In the genomic region with DNA sequence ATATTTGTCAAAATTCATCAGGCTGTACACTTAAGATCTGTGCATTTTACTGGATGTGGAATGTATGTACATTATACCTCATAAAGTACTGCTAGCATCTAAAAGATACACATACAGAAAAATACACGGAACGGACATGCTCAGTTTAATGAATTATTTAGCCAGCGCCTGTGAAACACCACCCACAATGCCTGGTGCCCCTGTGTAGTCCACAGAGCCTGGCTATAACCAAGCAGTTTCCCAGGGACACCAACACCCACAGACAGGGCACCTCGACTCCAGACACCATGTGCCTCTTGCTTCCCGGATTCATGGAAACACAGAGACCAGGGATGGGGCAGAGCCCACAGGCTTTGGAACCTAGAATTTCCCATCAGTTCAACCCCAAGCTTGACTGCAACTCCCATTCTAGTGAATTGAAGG, we compare ENCODE assay signal across 8 cellular contexts. TPM values are rescaled to one million over a fixed set of nuclear protein-coding genes. Genes with fewer than 3 reads are reported as not detected.
DNase-seq lines count a peak whose midpoint lies in the region; ATAC-seq and TF ChIP-seq lines count a peak whose summit lies in the region.

No MANE protein-coding gene starts in this region.

- H4K20me1 ChIP-seq in neural cell (ENCODE audit: insufficient read depth) (no peaks in the 10 kb centered on the region), MM.1S (ENCODE audit: insufficient read depth, low read length) (no peaks in the 10 kb centered on the region)

- peak overlapping the region in 1 of 4 donors; percentile 37 for H3K4me3 ChIP-seq in adrenal gland
- H3K4me3 ChIP-seq in neural cell (ENCODE audit: low read length): peak overlapping the region; percentile 54
- no peak overlapping the region for H3K4me3 ChIP-seq in MM.1S (ENCODE audit: low read length)

- intact Hi-C loops in adrenal gland (cut with DNase I): no loop called here

- 39 to 58% (median 45%) methylated on average over 5 of the region's 5 CpGs for WGBS in adrenal gland, 4 donors

- no peak for TF ChIP-seq RAD21 in neural cell (conservative IDR thresholded peaks at IDR 0.05)

- H3K9me2 ChIP-seq in neural cell (ENCODE audit: insufficient read depth, low read length) (no peaks in the 10 kb centered on the region), MM.1S (replicated peaks; ENCODE audit: insufficient read depth, low read length) (no peaks in the 10 kb centered on the region)

- H3K27ac ChIP-seq in adrenal gland: peak overlapping the region; percentile 5 to 94 (median 67)
- peak overlapping the region; percentile 67 for H3K27ac ChIP-seq in neural cell (ENCODE audit: low read length)
- H3K27ac ChIP-seq in MM.1S (ENCODE audit: low read length): no peak overlapping the region

- TF ChIP-seq CTCF in GM10248 (IDR thresholded peaks at IDR 0.05; ENCODE audit: control extremely low read depth, extremely low read depth, low read depth, missing control alignments): no peak
- TF ChIP-seq CTCF in adrenal gland (IDR thresholded peaks at IDR 0.05): no peak
- TF ChIP-seq CTCF in neural cell (IDR thresholded peaks at IDR 0.05; ENCODE audit: poor library complexity, severe bottlenecking): no peak
- no peak for TF ChIP-seq CTCF in MM.1S (IDR thresholded peaks at IDR 0.05; ENCODE audit: low read length)

- CTCF ChIA-PET in GM10248 (lab: Yijun Ruan, JAX): interaction anchor here (1.1 to 6.2 kb wide), 3 partner anchors 9 to 17 kb away, joined by 4 to 30 read pairs (median 5); partner anchors contain the start of gene ARMC12

- no peak for TF ChIP-seq POLR2A in adrenal gland (IDR thresholded peaks at IDR 0.05)

- H3K27me3 ChIP-seq in adrenal gland (no peaks in the 10 kb centered on the region), neural cell (ENCODE audit: insufficient read depth, low read depth, low read length) (no peaks in the 10 kb centered on the region), MM.1S (replicated peaks; ENCODE audit: insufficient read depth, low read length) (no peaks in the 10 kb centered on the region)

- H3F3A ChIP-seq in neural cell (ENCODE audit: insufficient read depth, low read length, poor library complexity, severe bottlenecking) (no peaks in the 10 kb centered on the region), MM.1S (ENCODE audit: insufficient read depth, low read length) (no peaks in the 10 kb centered on the region)

- H2AFZ ChIP-seq in neural cell (ENCODE audit: low read depth, low read length): no peak overlapping the region
- H2AFZ ChIP-seq in MM.1S (ENCODE audit: low read length): no peak overlapping the region

- H3K4me2 ChIP-seq in neural cell (ENCODE audit: low read length) (no peak overlapping the region), MM.1S (ENCODE audit: low read depth, low read length) (no peak overlapping the region)

- no peak for TF ChIP-seq EP300 in neural cell (conservative IDR thresholded peaks at IDR 0.05; ENCODE audit: poor library complexity, severe bottlenecking)

- peak; percentile 57 for DNase-seq in GM10248 (ENCODE audit: extremely low spot score)
- no peak for DNase-seq in adrenal gland
- no peak for DNase-seq in AG20443 (ENCODE audit: low spot score)
- no peak for DNase-seq in islet precursor cell
- no peak for DNase-seq in MM.1S
- DNase-seq in DMS 273 (lab: John Stamatoyannopoulos, UW; ENCODE audit: unreplicated experiment): no peak

- POLR2A ChIA-PET in GM10248 (lab: Yijun Ruan, JAX): interaction anchor here (0.5 to 0.6 kb wide), 2 partner anchors 37 to 249 kb away, joined by 5 read pairs; no protein-coding TSS in a partner anchor

- H3K9me3 ChIP-seq in adrenal gland (replicated peaks in 1 of 3) (no peaks in the 10 kb centered on the region), neural cell (ENCODE audit: low read length) (no peaks in the 10 kb centered on the region), MM.1S (replicated peaks; ENCODE audit: insufficient read depth, low read length) (no peaks in the 10 kb centered on the region)

- H3K36me3 ChIP-seq in adrenal gland (replicated peaks in 1 of 2) (no peaks in the 10 kb centered on the region), neural cell (ENCODE audit: insufficient read depth, low read length) (no peaks in the 10 kb centered on the region), MM.1S (replicated peaks; ENCODE audit: insufficient read depth, low read length) (no peaks in the 10 kb centered on the region)

- peaks cover 26 to 63% of the 10 kb centered on the region in 2 donors for H3K4me1 ChIP-seq in adrenal gland (replicated peaks in 1 of 2)
- H3K4me1 ChIP-seq in MM.1S (ENCODE audit: low read length): peaks cover 17% of the 10 kb centered on the region

- no peaks in the 10 kb centered on the region for H3K79me2 ChIP-seq in neural cell (replicated peaks; ENCODE audit: insufficient read depth, low read length)
- no peaks in the 10 kb centered on the region for H3K79me2 ChIP-seq in MM.1S (ENCODE audit: low read length)

- H3K9ac ChIP-seq in neural cell (ENCODE audit: low read length) (peak overlapping the region; percentile 56), MM.1S (ENCODE audit: low read length) (no peak overlapping the region)

- peak; percentile 19 for ATAC-seq in HG02763 (IDR thresholded peaks at IDR 0.05; ENCODE audit: unreplicated experiment)

TF ChIP-seq in neural cell, 6 proteins besides CTCF, POLR2A, EP300 and RAD21:
- TF ChIP-seq SMC3 (conservative IDR thresholded peaks at IDR 0.05; ENCODE audit: poor library complexity): no peak
- TF ChIP-seq REST (IDR thresholded peaks at IDR 0.05; ENCODE audit: borderline replicate concordance): no peak
- TF ChIP-seq EZH2 (IDR thresholded peaks at IDR 0.05; ENCODE audit: borderline replicate concordance, insufficient read depth, low read length, poor library complexity, severe bottlenecking): no peak
- no peak for TF ChIP-seq POLR2AphosphoS5 (IDR thresholded peaks at IDR 0.05)
- no peak for TF ChIP-seq MXI1 (conservative IDR thresholded peaks at IDR 0.05; ENCODE audit: poor library complexity, severe bottlenecking)
- TF ChIP-seq TAF1 (IDR thresholded peaks at IDR 0.05; ENCODE audit: low read depth): no peak

RNA-seq across cellular contexts. Expression of gene ARMC12, which starts 17.4 kb away (rescaled TPM):
- 10 to 100 TPM in 1 of 8 donors, 1 to 10 TPM in 3, under 1 TPM in 3, not detected in 1; 0.29 to 44.7 (median 1.1) TPM for total RNA-seq in adrenal gland
- polyA plus RNA-seq in adrenal gland: 1 to 10 TPM in 2 of 3 donors, under 1 TPM in 1; 0.81 to 6.9 (median 6.8) TPM
- 2.2 and 4.9 TPM in 2 replicates for polyA plus RNA-seq in neural cell
- 0.49 and 1.3 TPM in 2 replicates for polyA minus RNA-seq in neural cell

RNA-seq across cellular contexts. Expression of gene FKBP5, which starts 30.7 kb away (rescaled TPM):
- total RNA-seq in adrenal gland: 100 to 1,000 TPM in 7 of 8 donors, 10 to 100 TPM in 1; 79.8 to 234 (median 121) TPM
- polyA plus RNA-seq in adrenal gland (100 to 1,000 TPM in 1 of 3 donors, 10 to 100 TPM in 2; 23.8 to 163 (median 65.7) TPM), neural cell (0.84 and 1.2 TPM in 2 replicates)
- 2.3 and 2.7 TPM in 2 replicates for polyA minus RNA-seq in neural cell

RNA-seq across cellular contexts. Expression of gene CLPSL2, which starts 57.0 kb away (rescaled TPM):
- not detected for total RNA-seq in adrenal gland
- polyA plus RNA-seq in adrenal gland (not detected), neural cell (not detected in 2 replicates)
- polyA minus RNA-seq in neural cell: not detected in 2 replicates

Comparison
In these comparisons a context has a peak if more than half of its experiments do, and no peak if none do; other contexts are left out.
1. RNA of gene FKBP5, which starts 30.7 kb away (polyA plus RNA-seq): 23.8 to 163 TPM in adrenal gland; 0.84 to 1.2 TPM in neural cell; every median in the first group is over 10 times any median in the second.